Comparison of ENCODE assay signal across 1 cellular context in the genomic region with DNA sequence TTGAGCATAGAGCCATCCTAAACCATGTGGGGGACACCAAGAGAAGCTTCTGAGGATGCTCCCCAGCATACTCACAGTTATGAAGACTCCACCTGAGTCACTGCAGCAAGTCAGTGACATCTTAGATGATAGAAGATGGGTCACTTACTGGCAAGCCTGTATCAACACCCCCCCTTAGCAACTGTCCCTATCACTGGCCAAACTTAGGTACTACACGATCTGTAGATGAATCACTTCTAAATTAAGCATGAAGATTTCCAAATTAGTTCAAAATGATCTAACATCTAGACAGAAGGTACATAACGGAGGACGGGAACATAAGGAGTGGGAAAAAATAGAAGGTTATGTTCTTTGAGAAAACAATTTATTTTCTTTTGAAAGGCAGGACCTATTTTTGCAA.
TF ChIP-seq lines count a peak whose summit lies in the region.

No MANE protein-coding gene starts in this region.

TF ChIP-seq in HCT116, 20 proteins besides CTCF, POLR2A, EP300 and RAD21:
- TF ChIP-seq SRF (IDR thresholded peaks at IDR 0.05; ENCODE audit: low read depth) = no peak
- no peak for TF ChIP-seq REST (IDR thresholded peaks at IDR 0.05; ENCODE audit: low read depth)
- no peak for TF ChIP-seq POLR2AphosphoS5 (IDR thresholded peaks at IDR 0.05; ENCODE audit: low read depth, low read length)
- no peak for TF ChIP-seq CBX3 (IDR thresholded peaks at IDR 0.05; ENCODE audit: low read depth)
- no peak for TF ChIP-seq YY1 (IDR thresholded peaks at IDR 0.05; ENCODE audit: extremely low read depth, insufficient replicate concordance, low read depth, low read length)
- no peak for TF ChIP-seq SP1 (IDR thresholded peaks at IDR 0.05; ENCODE audit: low read depth)
- TF ChIP-seq TCF7L2 (IDR thresholded peaks at IDR 0.05; ENCODE audit: borderline replicate concordance, extremely low read depth, insufficient read depth, insufficient read length) = no peak
- no peak for TF ChIP-seq FOSL1 (IDR thresholded peaks at IDR 0.05; ENCODE audit: low read depth)
- no peak for TF ChIP-seq CEBPB (IDR thresholded peaks at IDR 0.05; ENCODE audit: low read depth)
- no peak for TF ChIP-seq EZH2 (IDR thresholded peaks at IDR 0.05)
- TF ChIP-seq, protein P1, sequence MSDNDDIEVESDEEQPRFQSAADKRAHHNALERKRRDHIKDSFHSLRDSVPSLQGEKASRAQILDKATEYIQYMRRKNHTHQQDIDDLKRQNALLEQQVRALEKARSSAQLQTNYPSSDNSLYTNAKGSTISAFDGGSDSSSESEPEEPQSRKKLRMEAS (IDR thresholded peaks at IDR 0.05) = no peak
- TF ChIP-seq ELF1 (IDR thresholded peaks at IDR 0.05; ENCODE audit: borderline replicate concordance, low read depth) = no peak
- TF ChIP-seq, protein P2, sequence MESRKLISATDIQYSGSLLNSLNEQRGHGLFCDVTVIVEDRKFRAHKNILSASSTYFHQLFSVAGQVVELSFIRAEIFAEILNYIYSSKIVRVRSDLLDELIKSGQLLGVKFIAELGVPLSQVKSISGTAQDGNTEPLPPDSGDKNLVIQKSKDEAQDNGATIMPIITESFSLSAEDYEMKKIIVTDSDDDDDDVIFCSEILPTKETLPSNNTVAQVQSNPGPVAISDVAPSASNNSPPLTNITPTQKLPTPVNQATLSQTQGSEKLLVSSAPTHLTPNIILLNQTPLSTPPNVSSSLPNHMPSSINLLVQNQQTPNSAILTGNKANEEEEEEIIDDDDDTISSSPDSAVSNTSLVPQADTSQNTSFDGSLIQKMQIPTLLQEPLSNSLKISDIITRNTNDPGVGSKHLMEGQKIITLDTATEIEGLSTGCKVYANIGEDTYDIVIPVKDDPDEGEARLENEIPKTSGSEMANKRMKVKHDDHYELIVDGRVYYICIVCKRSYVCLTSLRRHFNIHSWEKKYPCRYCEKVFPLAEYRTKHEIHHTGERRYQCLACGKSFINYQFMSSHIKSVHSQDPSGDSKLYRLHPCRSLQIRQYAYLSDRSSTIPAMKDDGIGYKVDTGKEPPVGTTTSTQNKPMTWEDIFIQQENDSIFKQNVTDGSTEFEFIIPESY (IDR thresholded peaks at IDR 0.05; ENCODE audit: extremely low read depth, insufficient replicate concordance, low read length) = no peak
- TF ChIP-seq EGR1 (IDR thresholded peaks at IDR 0.05; ENCODE audit: low read depth) = no peak
- TF ChIP-seq ZNF274 (IDR thresholded peaks at IDR 0.05; ENCODE audit: low read depth, low read length) = no peak
- TF ChIP-seq EZH2phosphoT487 (IDR thresholded peaks at IDR 0.05; ENCODE audit: borderline replicate concordance) = no peak
- TF ChIP-seq, protein P3, sequence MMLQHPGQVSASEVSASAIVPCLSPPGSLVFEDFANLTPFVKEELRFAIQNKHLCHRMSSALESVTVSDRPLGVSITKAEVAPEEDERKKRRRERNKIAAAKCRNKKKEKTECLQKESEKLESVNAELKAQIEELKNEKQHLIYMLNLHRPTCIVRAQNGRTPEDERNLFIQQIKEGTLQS (IDR thresholded peaks at IDR 0.05) = no peak
- TF ChIP-seq ZFX (IDR thresholded peaks at IDR 0.05) = no peak
